Comparison of ENCODE assay signal across 39 cellular contexts in genomic region chr12:53811606-53812005, GRCh38. TPM values are rescaled to one million over a fixed set of nuclear protein-coding genes. Genes with fewer than 3 reads are reported as not detected.
"Had no signal": no experiment of that assay in that cellular context is flagged by ENCODE, and none has a peak within 500 bp of the region (broad histone marks: within the 10 kb centered on the region; RNA-seq: fewer than 3 reads in every experiment).

No MANE protein-coding gene starts in this region.

- H3K9me3 ChIP-seq: ascending aorta had no signal

- H3K36me3 Mint-ChIP-seq: activated naive CD4-positive, alpha-beta T cell treated with anti-CD3 and anti-CD28 coated beads, Interleukin-2, amount 50 U/mL, for 24 hours; activated naive CD8-positive, alpha-beta T cell treated with anti-CD3 and anti-CD28 coated beads, Interleukin-2, amount 10 ng/mL, durations not matched to agents 7 days and 5 days had no signal

- H3K27ac Mint-ChIP-seq: activated CD8-positive, alpha-beta T cell treated with anti-CD3 and anti-CD28 coated beads for 36 hours; activated naive CD8-positive, alpha-beta T cell treated with anti-CD3 and anti-CD28 coated beads, Interleukin-2, amount 10 ng/mL, durations not matched to agents 7 days and 5 days; activated T-cell treated with anti-CD3 and anti-CD28 coated beads, Interleukin-2, amount 50 U/mL, for 24 hours; activated T-helper 2 cell treated with anti-CD3 and anti-CD28 coated beads, Interferon-gamma antibody, Interleukin-2, Interleukin-4, amounts not matched to agents 10 μg/mL and 5 μg/mL and 100 μg/mL, durations not matched to agents 14 hours and 24 hours and 36 hours had no signal

- H3K4me1 ChIP-seq: ascending aorta had no signal

- ATAC-seq: activated CD8-positive, alpha-beta T cell treated with anti-CD3 and anti-CD28 coated beads for 36 hours; PC-3; Right ventricle myocardium inferior had no signal

- H3K4me1 Mint-ChIP-seq: activated naive CD4-positive, alpha-beta T cell treated with anti-CD3 and anti-CD28 coated beads, Interleukin-2, amount 50 U/mL, for 24 hours; activated naive CD8-positive, alpha-beta T cell treated with anti-CD3 and anti-CD28 coated beads, Interleukin-2, amount 10 ng/mL, durations not matched to agents 7 days and 5 days; central memory CD8-positive, alpha-beta T cell had no signal

- H3K9me3 Mint-ChIP-seq: activated CD8-positive, alpha-beta T cell treated with anti-CD3 and anti-CD28 coated beads for 36 hours; activated naive CD4-positive, alpha-beta T cell treated with anti-CD3 and anti-CD28 coated beads, Interleukin-2, amount 50 U/mL, for 24 hours; activated naive CD8-positive, alpha-beta T cell treated with anti-CD3 and anti-CD28 coated beads, Interleukin-2, amount 10 ng/mL, durations not matched to agents 7 days and 5 days; activated T-cell treated with anti-CD3 and anti-CD28 coated beads, Interleukin-2, amount 50 U/mL, for 24 hours; activated T-helper 2 cell treated with anti-CD3 and anti-CD28 coated beads, Interferon-gamma antibody, Interleukin-2, Interleukin-4, amounts not matched to agents 10 μg/mL and 5 μg/mL and 100 μg/mL, durations not matched to agents 14 hours and 24 hours and 36 hours; central memory CD8-positive, alpha-beta T cell had no signal

- H3K27ac ChIP-seq: ascending aorta, cardiac muscle cell, RWPE1, WERI-Rb-1 had no signal

- H3K27me3 ChIP-seq: ascending aorta had no signal

- DNase-seq: activated CD4-positive, alpha-beta T cell treated with anti-CD3 and anti-CD28 coated beads for 1 hour; activated CD4-positive, alpha-beta T cell treated with anti-CD3 and anti-CD28 coated beads for 48 hours; activated CD4-positive, alpha-beta T cell treated with anti-CD3 and anti-CD28 coated beads, Interleukin-2, amount 50 U/mL, for 4 hours; activated CD4-positive, CD25-positive, alpha-beta regulatory T cell; activated CD8-positive, alpha-beta T cell treated with anti-CD3 and anti-CD28 coated beads for 36 hours; activated gamma-delta T cell; activated naive CD4-positive, alpha-beta T cell treated with Interleukin-2 at 50 U/mL for 16 hours; activated naive CD8-positive, alpha-beta T cell treated with anti-CD3 and anti-CD28 coated beads, Interleukin-2, amount 10 ng/mL, durations not matched to agents 7 days and 5 days; activated T-cell treated with anti-CD3 and anti-CD28 coated beads, Interleukin-2, amount 50 U/mL, for 24 hours; amygdala; KG1; NCI-H1048; NCI-H1105 treated with DMSO at 0.1 percent for 48 hours; NCI-H1436; NCI-H1694; NCI-H1930; NCI-H2081 treated with DMSO at 0.1 percent for 48 hours; NCI-H2171; NCI-H510A; NCI-H526; NCI-H748 treated with DMSO at 0.1 percent for 48 hours; NK-92 treated with Interleukin-12 subunit alpha and Interleukin-12 subunit beta, amount 100 ng/mL, for 24 hours; PC-3; SIG-M5; T1000; WERI-Rb-1 had no signal

- H3K4me3 Mint-ChIP-seq: activated CD8-positive, alpha-beta T cell treated with anti-CD3 and anti-CD28 coated beads for 36 hours; activated naive CD4-positive, alpha-beta T cell treated with anti-CD3 and anti-CD28 coated beads, Interleukin-2, amount 50 U/mL, for 24 hours; activated naive CD8-positive, alpha-beta T cell treated with anti-CD3 and anti-CD28 coated beads, Interleukin-2, amount 10 ng/mL, durations not matched to agents 7 days and 5 days; activated T-cell treated with anti-CD3 and anti-CD28 coated beads, Interleukin-2, amount 50 U/mL, for 24 hours; central memory CD8-positive, alpha-beta T cell had no signal

- H3K36me3 ChIP-seq: ascending aorta, cardiac muscle cell, WERI-Rb-1 had no signal

- FAIRE-seq: RCC 7860 had no signal

- H3K4me3 ChIP-seq: ascending aorta, cardiac muscle cell had no signal

RNA-seq across cellular contexts. Expression of gene CISTR, which starts 59.8 kb away (rescaled TPM):
- total RNA-seq: activated CD8-positive, alpha-beta memory T cell treated with anti-CD3 and anti-CD28 coated beads for 36 hours; activated CD8-positive, alpha-beta T cell treated with anti-CD3 and anti-CD28 coated beads for 36 hours; activated naive CD8-positive, alpha-beta T cell treated with anti-CD3 and anti-CD28 coated beads, Interleukin-2, amount 10 ng/mL, durations not matched to agents 7 days and 5 days; activated T-helper 2 cell treated with anti-CD3 and anti-CD28 coated beads, Interferon-gamma antibody, Interleukin-2, Interleukin-4, amounts not matched to agents 10 μg/mL and 5 μg/mL and 100 μg/mL, durations not matched to agents 14 hours and 24 hours and 36 hours; ascending aorta; cardiac muscle cell; MCF 10A; PC-3; T-helper 1 cell treated with Interleukin-12 subunit alpha and Interleukin-12 subunit beta and Interleukin-4 antibody, amounts not matched to agents 30 ng/mL and 1 ng/mL, for 36 hours; T-helper 2 cell treated with Interferon-gamma antibody and Interleukin-4, amounts not matched to agents 100 ng/mL and 5 ng/mL, for 36 hours had no signal
- polyA plus RNA-seq: adipose tissue had no signal
